ENCODE assay signal across 8 cellular contexts in genomic region chr3:27680517-27681246, GRCh38. TPM values are rescaled to one million over a fixed set of nuclear protein-coding genes. Genes with fewer than 3 reads are reported as not detected.
DNase-seq lines count a peak whose midpoint lies in the region; ATAC-seq and TF ChIP-seq lines count a peak whose summit lies in the region.

No MANE protein-coding gene starts in this region.

- no peaks in the 10 kb centered on the region for H3K36me3 ChIP-seq in neural progenitor cell
- no peaks in the 10 kb centered on the region for H3K36me3 ChIP-seq in WERI-Rb-1

- H4K20me1 ChIP-seq in neural progenitor cell (ENCODE audit: low read depth) = peaks cover 6% of the 10 kb centered on the region

- no peaks in the 10 kb centered on the region for H3K9me3 Mint-ChIP-seq in neural progenitor cell
- no peaks in the 10 kb centered on the region for H3K9me3 Mint-ChIP-seq in activated naive CD4-positive, alpha-beta T cell treated with anti-CD3 and anti-CD28 coated beads, Interleukin-2, amount 10 ng/mL, durations not matched to agents 7 days and 5 days

- no peaks in the 10 kb centered on the region for H3K4me1 ChIP-seq in neural progenitor cell

- H3K79me2 ChIP-seq in neural progenitor cell (ENCODE audit: low read depth) = no peaks in the 10 kb centered on the region

- H3K27me3 ChIP-seq in neural progenitor cell (peaks cover 25% of the 10 kb centered on the region), WERI-Rb-1 (ENCODE audit: insufficient read depth, low read depth, severe bottlenecking) (no peaks in the 10 kb centered on the region)

- H3K4me1 Mint-ChIP-seq in neural progenitor cell = peaks cover 11% of the 10 kb centered on the region
- H3K4me1 Mint-ChIP-seq in activated naive CD4-positive, alpha-beta T cell treated with anti-CD3 and anti-CD28 coated beads, Interleukin-2, amount 10 ng/mL, durations not matched to agents 7 days and 5 days = peaks cover 9% of the 10 kb centered on the region

- peak overlapping the region; percentile 58 for H3K4me2 ChIP-seq in neural progenitor cell

- H3K4me3 Mint-ChIP-seq in neural progenitor cell = no peak overlapping the region
- H3K4me3 Mint-ChIP-seq in activated naive CD4-positive, alpha-beta T cell treated with anti-CD3 and anti-CD28 coated beads, Interleukin-2, amount 10 ng/mL, durations not matched to agents 7 days and 5 days = no peak overlapping the region

- no peaks in the 10 kb centered on the region for H3K27me3 Mint-ChIP-seq in neural progenitor cell (ENCODE audit: insufficient read depth, low read depth)
- H3K27me3 Mint-ChIP-seq in activated naive CD4-positive, alpha-beta T cell treated with anti-CD3 and anti-CD28 coated beads, Interleukin-2, amount 10 ng/mL, durations not matched to agents 7 days and 5 days = peaks cover 9% of the 10 kb centered on the region

- DNase-seq in astrocyte of the hippocampus (ENCODE audit: low read depth, low spot score) (peak; percentile 59), neural progenitor cell (ENCODE audit: low spot score) (peak; percentile 83), cerebellar cortex (ENCODE audit: low spot score) (no peak), WERI-Rb-1 (no peak)
- DNase-seq in activated effector memory CD4-positive, alpha-beta T cell treated with anti-CD3 and anti-CD28 coated beads, Interleukin-2, amount 50 U/mL, for 16 hours = no peak
- no peak for DNase-seq in activated naive CD4-positive, alpha-beta T cell treated with anti-CD3 and anti-CD28 coated beads, Interleukin-2, amount 10 ng/mL, durations not matched to agents 7 days and 5 days

- peak; percentile 4 for ATAC-seq in GM19324 (IDR thresholded peaks at IDR 0.05; ENCODE audit: low FRiP score, unreplicated experiment)
- ATAC-seq in HG03432 (IDR thresholded peaks at IDR 0.05; ENCODE audit: unreplicated experiment) = peak; percentile 3

- H3F3A ChIP-seq in neural progenitor cell (ENCODE audit: low read depth) = peaks cover 17% of the 10 kb centered on the region

- no peaks in the 10 kb centered on the region for H3K36me3 Mint-ChIP-seq in neural progenitor cell
- no peaks in the 10 kb centered on the region for H3K36me3 Mint-ChIP-seq in activated naive CD4-positive, alpha-beta T cell treated with anti-CD3 and anti-CD28 coated beads, Interleukin-2, amount 10 ng/mL, durations not matched to agents 7 days and 5 days

- no peak overlapping the region for H3K9ac ChIP-seq in neural progenitor cell

- TF ChIP-seq CTCF in neural progenitor cell (IDR thresholded peaks at IDR 0.05) = no peak
- no peak for TF ChIP-seq CTCF in WERI-Rb-1 (IDR thresholded peaks at IDR 0.05; ENCODE audit: low read depth, low read length)

- H3K4me3 ChIP-seq in neural progenitor cell (peak overlapping the region; percentile 22), WERI-Rb-1 (ENCODE audit: low read depth, low read length) (no peak overlapping the region)

- no peak overlapping the region for H2AFZ ChIP-seq in neural progenitor cell (replicated peaks)

- no peak overlapping the region for H3K27ac Mint-ChIP-seq in neural progenitor cell
- H3K27ac Mint-ChIP-seq in activated naive CD4-positive, alpha-beta T cell treated with anti-CD3 and anti-CD28 coated beads, Interleukin-2, amount 10 ng/mL, durations not matched to agents 7 days and 5 days = no peak overlapping the region

- H3K27ac ChIP-seq in neural progenitor cell (no peak overlapping the region), WERI-Rb-1 (no peak overlapping the region)

- CTCF ChIA-PET in activated naive CD4-positive, alpha-beta T cell treated with anti-CD3 and anti-CD28 coated beads, Interleukin-2, amount 10 ng/mL, durations not matched to agents 7 days and 5 days (lab: Charles Lee) = interaction anchor here (0.6 to 3.0 kb wide), 30 partner anchors 9 to 647 kb away, joined by 3 to 21 read pairs (median 4); no protein-coding TSS in a partner anchor

- H3K9me3 ChIP-seq in neural progenitor cell (ENCODE audit: low read depth) (no peaks in the 10 kb centered on the region), WERI-Rb-1 (ENCODE audit: severe bottlenecking) (no peaks in the 10 kb centered on the region)

RNA-seq across cellular contexts. Expression of gene EOMES, which starts 41.4 kb away (rescaled TPM):
- not detected in 2 replicates for total RNA-seq in neural progenitor cell (ENCODE audit: low replicate concordance)

Comparison
In these comparisons a context has a peak if more than half of its experiments do, and no peak if none do; other contexts are left out.
1. DNase-seq: peak in astrocyte of the hippocampus (single experiment) and neural progenitor cell (single experiment); none in cerebellar cortex (single experiment), activated effector memory CD4-positive, alpha-beta T cell treated with anti-CD3 and anti-CD28 coated beads, Interleukin-2, amount 50 U/mL, for 16 hours (single experiment), activated naive CD4-positive, alpha-beta T cell treated with anti-CD3 and anti-CD28 coated beads, Interleukin-2, amount 10 ng/mL, durations not matched to agents 7 days and 5 days (single experiment) and WERI-Rb-1 (single experiment).